9 cellular contexts compared by ENCODE assay signal in genomic region chr16:50265260-50265659, GRCh38. TPM values are rescaled to one million over a fixed set of nuclear protein-coding genes. Genes with fewer than 3 reads are reported as not detected.
DNase-seq lines count a peak whose midpoint lies in the region; ATAC-seq, FAIRE-seq and TF ChIP-seq lines count a peak whose summit lies in the region.
"Had no signal": no experiment of that assay in that cellular context is flagged by ENCODE, and none has a peak within 500 bp of the region (broad histone marks: within the 10 kb centered on the region; RNA-seq: fewer than 3 reads in every experiment).

No MANE protein-coding gene starts in this region.

- H3K27me3 Mint-ChIP-seq in activated CD8-positive, alpha-beta T cell treated with anti-CD3 and anti-CD28 coated beads for 36 hours = no peaks in the 10 kb centered on the region

- peak overlapping the region; percentile 20; the same call in 1 of the 2 replicates for H2AFZ ChIP-seq in MM.1S (ENCODE audit: low read length)

- H3K4me1 ChIP-seq in MM.1S (ENCODE audit: low read length) = peaks cover 15% of the 10 kb centered on the region
- peaks cover 0 to 7% of the 10 kb centered on the region in 2 donors for H3K4me1 ChIP-seq in thyroid gland

- WGBS in thyroid gland, 2 donors = 71 to 73% methylated on average over 2 of the region's 2 CpGs

- no peaks in the 10 kb centered on the region for H3F3A ChIP-seq in MM.1S (ENCODE audit: insufficient read depth, low read length)

- H3K9me3 Mint-ChIP-seq in activated CD8-positive, alpha-beta T cell treated with anti-CD3 and anti-CD28 coated beads for 36 hours = peaks cover 2% of the 10 kb centered on the region

- no peak overlapping the region for H3K4me2 ChIP-seq in MM.1S (ENCODE audit: low read depth, low read length)

- peaks cover 17% of the 10 kb centered on the region; the same call in 1 of the 2 replicates for H3K79me2 ChIP-seq in MM.1S (ENCODE audit: low read length)

- peaks cover 62% of the 10 kb centered on the region for H3K4me1 Mint-ChIP-seq in activated CD8-positive, alpha-beta T cell treated with anti-CD3 and anti-CD28 coated beads for 36 hours (ENCODE audit: low read depth)

- H3K27me3 ChIP-seq in MM.1S (replicated peaks; ENCODE audit: insufficient read depth, low read length) (no peaks in the 10 kb centered on the region), thyroid gland (no peaks in the 10 kb centered on the region)
- H3K27me3 ChIP-seq: dorsolateral prefrontal cortex had no signal

- H3K4me3 Mint-ChIP-seq in activated CD8-positive, alpha-beta T cell treated with anti-CD3 and anti-CD28 coated beads for 36 hours = peak overlapping the region; percentile 22

- H3K27ac ChIP-seq in MM.1S (ENCODE audit: low read length) (no peak overlapping the region), thyroid gland (no peak overlapping the region)

- peak overlapping the region; percentile 95 for H3K27ac Mint-ChIP-seq in activated CD8-positive, alpha-beta T cell treated with anti-CD3 and anti-CD28 coated beads for 36 hours

- H3K4me3 ChIP-seq in MM.1S (ENCODE audit: low read length) (no peak overlapping the region), thyroid gland (replicated peaks in 1 of 3) (no peak overlapping the region)

- no peak for ATAC-seq in activated CD8-positive, alpha-beta T cell treated with anti-CD3 and anti-CD28 coated beads for 36 hours

- no peaks in the 10 kb centered on the region for H3K9me2 ChIP-seq in MM.1S (replicated peaks; ENCODE audit: insufficient read depth, low read length)

- no peak for TF ChIP-seq POLR2A in thyroid gland (IDR thresholded peaks at IDR 0.05)

- no peak for FAIRE-seq in HTR-8/SVneo (lab: Jason Lieb, UNC)

- no peaks in the 10 kb centered on the region for H4K20me1 ChIP-seq in MM.1S (ENCODE audit: insufficient read depth, low read length)

- POLR2A ChIA-PET in activated CD8-positive, alpha-beta T cell treated with anti-CD3 and anti-CD28 coated beads for 36 hours (lab: Charles Lee) = interaction anchor here (0.8 to 16.4 kb wide), 6 partner anchors 16 to 197 kb away, joined by 3 to 215 read pairs (median 4); no protein-coding TSS in a partner anchor

- DNase-seq in stimulated activated CD4-positive, alpha-beta T cell treated with anti-CD3 and anti-CD28 coated beads, Interleukin-4, amount 100 ng/mL, for 24 hours = peak; percentile 46
- no peak for DNase-seq in stimulated activated CD4-positive, alpha-beta T cell treated with anti-CD3 and anti-CD28 coated beads, Interleukin-4, amount 100 ng/mL, for 1 hour
- DNase-seq in MM.1S (peak; percentile 56), left kidney (ENCODE audit: low read depth, low spot score) (peak; percentile 32), thyroid gland (no peak), amniotic stem cell (lab: John Stamatoyannopoulos, UW) (no peak), HTR-8/SVneo (ENCODE audit: insufficient read length, low spot score) (no peak)
- DNase-seq in activated CD8-positive, alpha-beta T cell treated with anti-CD3 and anti-CD28 coated beads for 36 hours = peak; percentile 57

- H3K9ac ChIP-seq in MM.1S (ENCODE audit: low read length) = no peak overlapping the region

- TF ChIP-seq CTCF in MM.1S (IDR thresholded peaks at IDR 0.05; ENCODE audit: low read length) = peak; percentile 67
- TF ChIP-seq CTCF in activated CD8-positive, alpha-beta T cell treated with anti-CD3 and anti-CD28 coated beads for 36 hours (IDR thresholded peaks at IDR 0.05) = peak; percentile 37
- TF ChIP-seq CTCF in thyroid gland (IDR thresholded peaks at IDR 0.05) = no peak

- H3K36me3 ChIP-seq in MM.1S (replicated peaks; ENCODE audit: insufficient read depth, low read length) (no peaks in the 10 kb centered on the region), thyroid gland (no peaks in the 10 kb centered on the region)

- CTCF ChIA-PET in activated CD8-positive, alpha-beta T cell treated with anti-CD3 and anti-CD28 coated beads for 36 hours (lab: Charles Lee) = interaction anchor here (1.1 to 1.6 kb wide), 3 partner anchors 10 to 13 kb away, joined by 3 to 15 read pairs (median 8); no protein-coding TSS in a partner anchor

- intact Hi-C loops in activated CD8-positive, alpha-beta T cell treated with anti-CD3 and anti-CD28 coated beads for 36 hours (cut with micrococcal nuclease) = no loop called here
- intact Hi-C loops in thyroid gland (cut with DNase I) = no loop called here

- H3K36me3 Mint-ChIP-seq in activated CD8-positive, alpha-beta T cell treated with anti-CD3 and anti-CD28 coated beads for 36 hours (ENCODE audit: low read depth) = peaks cover 20% of the 10 kb centered on the region

- H3K9me3 ChIP-seq in MM.1S (replicated peaks; ENCODE audit: insufficient read depth, low read length) = no peaks in the 10 kb centered on the region
- H3K9me3 ChIP-seq in thyroid gland = no peaks in the 10 kb centered on the region

RNA-seq across cellular contexts. Expression of gene ADCY7, which starts 1.1 kb away (rescaled TPM):
- 10 to 100 TPM; 89.9 to 92.1 TPM for total RNA-seq in activated CD8-positive, alpha-beta T cell treated with anti-CD3 and anti-CD28 coated beads for 36 hours
- 1 to 10 TPM; 4.2 to 8.2 (median 7.1) TPM for total RNA-seq in thyroid gland

Comparison
In these comparisons a context has a peak if more than half of its experiments do, and no peak if none do; other contexts are left out.
1. DNase-seq: peak in stimulated activated CD4-positive, alpha-beta T cell treated with anti-CD3 and anti-CD28 coated beads, Interleukin-4, amount 100 ng/mL, for 24 hours (single experiment), MM.1S (single experiment), activated CD8-positive, alpha-beta T cell treated with anti-CD3 and anti-CD28 coated beads for 36 hours (single experiment) and left kidney (single experiment); none in stimulated activated CD4-positive, alpha-beta T cell treated with anti-CD3 and anti-CD28 coated beads, Interleukin-4, amount 100 ng/mL, for 1 hour (single experiment), thyroid gland (0 of 2), amniotic stem cell (single experiment) and HTR-8/SVneo (single experiment).
2. CTCF ChIP-seq: peak in MM.1S (single experiment) and activated CD8-positive, alpha-beta T cell treated with anti-CD3 and anti-CD28 coated beads for 36 hours (single experiment); none in thyroid gland (0 of 6).
3. RNA of gene ADCY7, which starts 1.1 kb away (total RNA-seq): 89.9 to 92.1 TPM in activated CD8-positive, alpha-beta T cell treated with anti-CD3 and anti-CD28 coated beads for 36 hours; 4.2 to 8.2 TPM in thyroid gland; every median in the first group is over 4 times any median in the second.